In genomic region chr20:63574156-63574828, GRCh38 we compare ENCODE assay signal across 1 cellular context.
A peak's percentile ranks its signal among the peaks of the same experiment; 100 is the strongest.
TF ChIP-seq lines count a peak whose summit lies in the region.

HELZ2 (minus strand) TSS chr20:63574239; CDS start chr20:63572385, 1,854 bp downstream.

TF ChIP-seq in HepG2, 621 proteins besides CTCF, POLR2A, EP300 and RAD21 (continued from another document and continues in another):
- TF ChIP-seq PATZ1 (CRISPR knock-in tag; IDR thresholded peaks at IDR 0.05) (peak; percentile 91), CERS6 (CRISPR knock-in tag; IDR thresholded peaks at IDR 0.05) (no peak), ZNF446 (CRISPR knock-in tag; IDR thresholded peaks at IDR 0.05) (no peak), E2F5 (CRISPR knock-in tag; conservative IDR thresholded peaks at IDR 0.05) (peak; percentile 36), ZNF577 (CRISPR knock-in tag; IDR thresholded peaks at IDR 0.05; ENCODE audit: borderline replicate concordance, low read depth) (peak; percentile 60; the same call in 1 of the 2 replicates), ZNF550 (CRISPR knock-in tag; IDR thresholded peaks at IDR 0.05; ENCODE audit: borderline replicate concordance) (0 out of 2 replicates have a peak, but pooled peaks have one; percentile 54), ZNF674 (CRISPR knock-in tag; IDR thresholded peaks at IDR 0.05; ENCODE audit: low read depth) (no peak), SP1 (IDR thresholded peaks at IDR 0.05) (no peak), SP1 (CRISPR knock-in tag; IDR thresholded peaks at IDR 0.05) (peak; percentile 16; the same call in 1 of the 2 replicates), NCOA5 (CRISPR knock-in tag; IDR thresholded peaks at IDR 0.05) (0 out of 2 replicates have a peak, but pooled peaks have one; percentile 72), ZNF501 (CRISPR knock-in tag; IDR thresholded peaks at IDR 0.05) (peak; percentile 10; the same call in 1 of the 2 replicates), NCOR1 (IDR thresholded peaks at IDR 0.05; ENCODE audit: borderline replicate concordance, low read length) (no peak), CCDC6 (CRISPR knock-in tag; IDR thresholded peaks at IDR 0.05) (0 out of 2 replicates have a peak, but pooled peaks have one; percentile 52), ZNF777 (CRISPR knock-in tag; IDR thresholded peaks at IDR 0.05) (peak; percentile 99), ZNF503 (CRISPR knock-in tag; IDR thresholded peaks at IDR 0.05) (no peak), SMAD3 (CRISPR knock-in tag; IDR thresholded peaks at IDR 0.05) (no peak), PREB (CRISPR knock-in tag; IDR thresholded peaks at IDR 0.05) (0 out of 2 replicates have a peak, but pooled peaks have one; percentile 64), PHF8 (CRISPR knock-in tag; IDR thresholded peaks at IDR 0.05) (peak; percentile 46; the same call in 1 of the 2 replicates), ZNF891 (CRISPR knock-in tag; IDR thresholded peaks at IDR 0.05) (peak; percentile 94), STAT5B (CRISPR knock-in tag; IDR thresholded peaks at IDR 0.05) (no peak), SOX13 (IDR thresholded peaks at IDR 0.05) (no peak), SOX13 (CRISPR knock-in tag; conservative IDR thresholded peaks at IDR 0.05 in 1 of 2, IDR thresholded peaks at IDR 0.05 in 1 of 2) (peak in 1 of 2 experiments; percentile 30; a peak in 1 of 4 replicates), RELA (CRISPR knock-in tag; IDR thresholded peaks at IDR 0.05) (no peak), MYPOP (CRISPR knock-in tag; IDR thresholded peaks at IDR 0.05) (no peak), ZNF274 (CRISPR knock-in tag; IDR thresholded peaks at IDR 0.05) (no peak; the same call in 1 of the 2 replicates), TSC22D2 (CRISPR knock-in tag; IDR thresholded peaks at IDR 0.05; ENCODE audit: borderline replicate concordance) (0 out of 2 replicates have a peak, but pooled peaks have one; percentile 68), SNAPC2 (CRISPR knock-in tag; IDR thresholded peaks at IDR 0.05) (peak; percentile 27; the same call in 1 of the 2 replicates), SMARCE1 (IDR thresholded peaks at IDR 0.05; ENCODE audit: borderline replicate concordance) (no peak), ZNF280B (CRISPR knock-in tag; IDR thresholded peaks at IDR 0.05; ENCODE audit: borderline replicate concordance) (peak; percentile 93), SIX4 (CRISPR knock-in tag; IDR thresholded peaks at IDR 0.05) (no peak), POLR2AphosphoS5 (IDR thresholded peaks at IDR 0.05; ENCODE audit: low read depth, low read length) (peak; percentile 69), ZIK1 (CRISPR knock-in tag; IDR thresholded peaks at IDR 0.05; ENCODE audit: borderline replicate concordance, low read depth) (peak; percentile 8; the same call in 1 of the 2 replicates), ZNF558 (CRISPR knock-in tag; IDR thresholded peaks at IDR 0.05; ENCODE audit: borderline replicate concordance) (peak; percentile 77; the same call in 1 of the 2 replicates), ZNF704 (CRISPR knock-in tag; IDR thresholded peaks at IDR 0.05; ENCODE audit: borderline replicate concordance) (no peak), MBNL3 (CRISPR knock-in tag; conservative IDR thresholded peaks at IDR 0.05) (no peak), MTERF4 (CRISPR knock-in tag; IDR thresholded peaks at IDR 0.05) (0 out of 2 replicates have a peak, but pooled peaks have one; percentile 32), ZNF768 (CRISPR knock-in tag; IDR thresholded peaks at IDR 0.05) (peak; percentile 71; the same call in 1 of the 2 replicates), TEAD2 (CRISPR knock-in tag; IDR thresholded peaks at IDR 0.05) (no peak), SALL2 (CRISPR knock-in tag; IDR thresholded peaks at IDR 0.05) (peak; percentile 66; the same call in 1 of the 2 replicates), HDAC6 (IDR thresholded peaks at IDR 0.05; ENCODE audit: low read depth, low read length) (no peak), AHDC1 (CRISPR knock-in tag; IDR thresholded peaks at IDR 0.05; ENCODE audit: borderline replicate concordance) (no peak), REXO4 (CRISPR knock-in tag; IDR thresholded peaks at IDR 0.05; ENCODE audit: borderline replicate concordance) (0 out of 2 replicates have a peak, but pooled peaks have one; percentile 17), HOXA3 (CRISPR knock-in tag; IDR thresholded peaks at IDR 0.05) (peak; percentile 45; the same call in 1 of the 2 replicates), IKZF4 (CRISPR knock-in tag; IDR thresholded peaks at IDR 0.05; ENCODE audit: borderline replicate concordance, low read depth, not compliant biosample characterization) (no peak), SOX5 (CRISPR knock-in tag; IDR thresholded peaks at IDR 0.05; ENCODE audit: borderline replicate concordance) (no peak), HOXA7 (CRISPR knock-in tag; IDR thresholded peaks at IDR 0.05) (no peak), YY1 (IDR thresholded peaks at IDR 0.05; ENCODE audit: insufficient read depth, insufficient replicate concordance, low read depth, low read length) (peak; percentile 35), ZMAT3 (CRISPR knock-in tag; conservative IDR thresholded peaks at IDR 0.05) (peak; percentile 21; the same call in 1 of the 2 replicates), ZNF616 (CRISPR knock-in tag; IDR thresholded peaks at IDR 0.05; ENCODE audit: low read depth) (0 out of 2 replicates have a peak, but pooled peaks have one; percentile 55)
